11 cellular contexts compared by ENCODE assay signal in genomic region chr3:13353936-13354542, GRCh38.
A peak's percentile ranks its signal among the peaks of the same experiment; 100 is the strongest.
DNase-seq lines count a peak whose midpoint lies in the region; ATAC-seq and TF ChIP-seq lines count a peak whose summit lies in the region.
"Had no signal": no experiment of that assay in that cellular context is flagged by ENCODE, and none has a peak within 500 bp of the region (broad histone marks: within the 10 kb centered on the region; RNA-seq: fewer than 3 reads in every experiment).

No MANE protein-coding gene starts in this region.

- peak; percentile 38 for TF ChIP-seq CTCF in GM06990 (IDR thresholded peaks at IDR 0.05; ENCODE audit: insufficient read depth, low read length, poor library complexity, severe bottlenecking)
- TF ChIP-seq CTCF in foreskin keratinocyte (conservative IDR thresholded peaks at IDR 0.05): peak; percentile 26

- H3K4me3 ChIP-seq in GM06990 (replicated peaks; ENCODE audit: low read depth, low read length): no peak overlapping the region

- H3K27me3 ChIP-seq in GM06990 (replicated peaks; ENCODE audit: control insufficient read depth, insufficient read depth, low read length) (no peaks in the 10 kb centered on the region), foreskin keratinocyte (no peaks in the 10 kb centered on the region)

- no peaks in the 10 kb centered on the region for H3K27me3 Mint-ChIP-seq in T-cell

- peak overlapping the region; percentile 83 to 89 for H3K27ac Mint-ChIP-seq in T-cell

- H3K36me3 Mint-ChIP-seq in T-cell: peaks cover 67% of the 10 kb centered on the region

- no peak for ATAC-seq in T-cell (replicated peaks in 1 of 4)
- ATAC-seq in foreskin keratinocyte: no peak
- no peak for ATAC-seq in HG02970 (IDR thresholded peaks at IDR 0.05; ENCODE audit: low FRiP score, unreplicated experiment)
- no peak for ATAC-seq in GM18517 (IDR thresholded peaks at IDR 0.05; ENCODE audit: unreplicated experiment)
- ATAC-seq in HG03354 (IDR thresholded peaks at IDR 0.05; ENCODE audit: poor library complexity, severe bottlenecking, unreplicated experiment): no peak

- H3K4me1 Mint-ChIP-seq in T-cell: peaks cover 27 to 36% (median 33%) of the 10 kb centered on the region in 3 donors

- no peaks in the 10 kb centered on the region for H3K9me3 Mint-ChIP-seq in T-cell

- POLR2A ChIA-PET in T-cell (lab: Charles Lee): interaction anchor here in 1 of 2 donors (0.6 kb wide), 1 partner anchor 283 kb away, joined by 4 read pairs; no protein-coding TSS in a partner anchor

- H3K4me3 Mint-ChIP-seq in T-cell: no peak overlapping the region

- H3K36me3 ChIP-seq in GM06990 (ENCODE audit: control insufficient read depth, insufficient read depth, low read length): peaks cover 72% of the 10 kb centered on the region

- H3K4me1 ChIP-seq in foreskin keratinocyte: no peaks in the 10 kb centered on the region

- CTCF ChIA-PET in T-cell (lab: Charles Lee): no interaction called here

- H3K27ac ChIP-seq in foreskin keratinocyte: no peak overlapping the region

- peak; percentile 39 for DNase-seq in A172 (ENCODE audit: low spot score)
- no peak for DNase-seq in GM06990 (ENCODE audit: extremely low read depth, insufficient read length)
- no peak for DNase-seq in T-cell
- no peak for DNase-seq in foreskin keratinocyte
- no peak for DNase-seq in T1000 (lab: John Stamatoyannopoulos, UW)
- DNase-seq: activated naive CD4-positive, alpha-beta T cell treated with Interleukin-2 at 50 U/mL for 16 hours; DMS79 treated with DMSO at 0.1 percent for 48 hours; NCI-H187 treated with DMSO at 0.1 percent for 48 hours had no signal
